In the genomic region with DNA sequence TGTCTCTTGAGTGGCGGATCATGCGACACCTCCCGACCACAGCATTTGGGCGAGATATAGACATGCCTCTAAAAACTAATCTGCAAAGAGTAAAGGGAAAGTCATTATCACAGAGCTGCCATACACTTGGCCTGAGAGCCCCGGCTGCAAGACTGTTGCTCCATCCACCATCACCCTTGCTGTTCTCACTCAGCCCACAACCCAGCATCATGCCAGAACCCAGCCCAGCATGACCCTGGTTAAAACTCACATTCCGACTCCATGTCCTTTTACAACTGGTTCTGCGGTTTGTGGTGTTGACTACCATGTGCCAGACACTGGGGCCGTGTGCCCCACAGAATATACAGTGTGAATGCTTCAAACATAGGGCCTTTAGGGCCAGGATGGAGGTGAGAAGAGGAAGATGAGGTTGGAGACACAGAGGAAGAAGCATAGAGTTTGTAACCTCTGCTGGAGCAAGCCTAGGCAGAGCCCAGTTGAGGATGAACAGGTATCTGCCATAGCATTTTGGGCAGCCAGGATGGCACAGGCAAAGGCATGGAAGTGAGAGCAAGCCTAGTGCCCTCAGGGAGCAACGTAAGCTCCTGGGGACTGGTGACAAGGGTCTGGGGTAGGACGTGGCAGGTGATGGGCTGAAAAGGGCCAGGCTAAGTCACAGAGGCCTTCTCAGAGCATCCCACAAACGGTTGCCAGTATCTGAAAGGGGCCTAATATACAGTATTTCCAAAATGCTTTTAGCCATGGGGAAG, we compare ENCODE assay signal across 21 cellular contexts. TPM values are rescaled to one million over a fixed set of nuclear protein-coding genes. Genes with fewer than 3 reads are reported as not detected.
A peak's percentile ranks its signal among the peaks of the same experiment; 100 is the strongest.
DNase-seq lines count a peak whose midpoint lies in the region; ATAC-seq, FAIRE-seq and TF ChIP-seq lines count a peak whose summit lies in the region.
"Had no signal": no experiment of that assay in that cellular context is flagged by ENCODE, and none has a peak within 500 bp of the region (broad histone marks: within the 10 kb centered on the region; RNA-seq: fewer than 3 reads in every experiment).

No MANE protein-coding gene starts in this region.

- H3K9me3 ChIP-seq in CD8-positive, alpha-beta memory T cell (ENCODE audit: low read length): no peaks in the 10 kb centered on the region
- no peaks in the 10 kb centered on the region for H3K9me3 ChIP-seq in gastrocnemius medialis
- H3K9me3 ChIP-seq: left lung, tibial nerve had no signal

- POLR2A ChIA-PET in CD8-positive, alpha-beta memory T cell (lab: Charles Lee): no interaction called here

- intact Hi-C loops in gastrocnemius medialis (cut with DNase I; ENCODE audit: low total_unique reads): no loop called here

- peaks cover 18% of the 10 kb centered on the region for H3K36me3 ChIP-seq in CD8-positive, alpha-beta memory T cell (ENCODE audit: insufficient read depth, low read length)
- H3K36me3 ChIP-seq in bronchial epithelial cell (ENCODE audit: control insufficient read depth, insufficient read depth, low read length) (peaks cover 34% of the 10 kb centered on the region), gastrocnemius medialis (peaks cover 0 to 20% of the 10 kb centered on the region in 2 donors)

- H3K4me1 Mint-ChIP-seq in activated CD8-positive, alpha-beta memory T cell treated with anti-CD3 and anti-CD28 coated beads, Interleukin-2, amount 10 ng/mL, durations not matched to agents 7 days and 5 days: peaks cover 22% of the 10 kb centered on the region
- H3K4me1 Mint-ChIP-seq in CD8-positive, alpha-beta memory T cell: peaks cover 15 to 30% (median 24%) of the 10 kb centered on the region in 3 donors
- peaks cover 31% of the 10 kb centered on the region for H3K4me1 Mint-ChIP-seq in nephron progenitor cell

- no peak for TF ChIP-seq CTCF in bronchial epithelial cell (IDR thresholded peaks at IDR 0.05; ENCODE audit: insufficient read depth, low read length, severe bottlenecking)
- TF ChIP-seq CTCF in nephron progenitor cell (IDR thresholded peaks at IDR 0.05): no peak
- TF ChIP-seq CTCF in gastrocnemius medialis (IDR thresholded peaks at IDR 0.05 in 4 of 5, conservative IDR thresholded peaks at IDR 0.05 in 1 of 5): no peak

- no peak overlapping the region for H3K27ac ChIP-seq in CD8-positive, alpha-beta memory T cell (ENCODE audit: low read depth, low read length)
- H3K27ac ChIP-seq in gastrocnemius medialis: no peak overlapping the region
- H3K27ac ChIP-seq: HL-60, left lung had no signal

- peak; percentile 47 for FAIRE-seq in bronchial epithelial cell (lab: Jason Lieb, UNC)
- FAIRE-seq: astrocyte had no signal

- TF ChIP-seq POLR2A in erythroblast (IDR thresholded peaks at IDR 0.05; ENCODE audit: low read length) (no peak), gastrocnemius medialis (IDR thresholded peaks at IDR 0.05) (no peak)

- ATAC-seq in activated CD8-positive, alpha-beta memory T cell treated with anti-CD3 and anti-CD28 coated beads, Interleukin-2, amount 10 ng/mL, durations not matched to agents 7 days and 5 days: no peak
- ATAC-seq in gastrocnemius medialis: no peak
- ATAC-seq: activated CD4-positive, CD25-positive, alpha-beta regulatory T cell treated with anti-CD3 and anti-CD28 coated beads, Interleukin-2, amount 50 U/mL, for 24 hours; left lung; SK-N-SH treated with all-trans-retinoic acid at 6 μM for 48 hours had no signal

- CTCF ChIA-PET in activated CD8-positive, alpha-beta memory T cell treated with anti-CD3 and anti-CD28 coated beads, Interleukin-2, amount 10 ng/mL, durations not matched to agents 7 days and 5 days (lab: Charles Lee): no interaction called here
- CTCF ChIA-PET in CD8-positive, alpha-beta memory T cell (lab: Charles Lee): no interaction called here

- no peaks in the 10 kb centered on the region for H3K27me3 ChIP-seq in CD8-positive, alpha-beta memory T cell (ENCODE audit: insufficient read depth, low read length, poor library complexity, severe bottlenecking)
- H3K27me3 ChIP-seq in bronchial epithelial cell (ENCODE audit: control insufficient read depth, insufficient read depth, low read length): no peaks in the 10 kb centered on the region
- H3K27me3 ChIP-seq in gastrocnemius medialis: no peaks in the 10 kb centered on the region
- H3K27me3 ChIP-seq: left lung, tibial nerve had no signal

- no peak overlapping the region for H3K4me3 Mint-ChIP-seq in activated CD8-positive, alpha-beta memory T cell treated with anti-CD3 and anti-CD28 coated beads, Interleukin-2, amount 10 ng/mL, durations not matched to agents 7 days and 5 days
- H3K4me3 Mint-ChIP-seq in CD8-positive, alpha-beta memory T cell: peak overlapping the region in 1 of 7 donors; percentile 18
- no peak overlapping the region for H3K4me3 Mint-ChIP-seq in nephron progenitor cell

- no peaks in the 10 kb centered on the region for H3K27me3 Mint-ChIP-seq in activated CD8-positive, alpha-beta memory T cell treated with anti-CD3 and anti-CD28 coated beads, Interleukin-2, amount 10 ng/mL, durations not matched to agents 7 days and 5 days
- no peaks in the 10 kb centered on the region for H3K27me3 Mint-ChIP-seq in CD8-positive, alpha-beta memory T cell
- no peaks in the 10 kb centered on the region for H3K27me3 Mint-ChIP-seq in nephron progenitor cell (ENCODE audit: low read depth, poor library complexity)

- peaks cover 12% of the 10 kb centered on the region for H3K4me1 ChIP-seq in CD8-positive, alpha-beta memory T cell (ENCODE audit: insufficient read depth, low read length)
- peaks cover 0 to 7% of the 10 kb centered on the region in 2 donors for H3K4me1 ChIP-seq in gastrocnemius medialis

- no peak overlapping the region for H3K4me3 ChIP-seq in CD8-positive, alpha-beta memory T cell (ENCODE audit: low read length)
- H3K4me3 ChIP-seq in bronchial epithelial cell (ENCODE audit: low read depth, low read length): no peak overlapping the region
- H3K4me3 ChIP-seq in gastrocnemius medialis: no peak overlapping the region
- H3K4me3 ChIP-seq: left lung, tibial nerve had no signal

- H3K9me3 Mint-ChIP-seq in activated CD8-positive, alpha-beta memory T cell treated with anti-CD3 and anti-CD28 coated beads, Interleukin-2, amount 10 ng/mL, durations not matched to agents 7 days and 5 days (ENCODE audit: low read depth): no peaks in the 10 kb centered on the region
- no peaks in the 10 kb centered on the region for H3K9me3 Mint-ChIP-seq in CD8-positive, alpha-beta memory T cell
- no peaks in the 10 kb centered on the region for H3K9me3 Mint-ChIP-seq in nephron progenitor cell

- no peak for DNase-seq in activated CD8-positive, alpha-beta memory T cell treated with anti-CD3 and anti-CD28 coated beads, Interleukin-2, amount 10 ng/mL, durations not matched to agents 7 days and 5 days
- DNase-seq in activated CD8-positive, alpha-beta memory T cell treated with anti-CD3 and anti-CD28 coated beads, Interleukin-2, amount 50 U/mL, for 4 hours: no peak
- DNase-seq in CD8-positive, alpha-beta memory T cell: no peak
- DNase-seq in bronchial epithelial cell (ENCODE audit: low read depth): no peak
- DNase-seq in nephron progenitor cell: no peak
- DNase-seq in erythroblast (lab: John Stamatoyannopoulos, UW): no peak
- no peak for DNase-seq in gastrocnemius medialis
- no peak for DNase-seq in OCI-M1 (lab: John Stamatoyannopoulos, UW)
- DNase-seq: activated naive CD4-positive, alpha-beta T cell; left lung; midbrain; NCI-H1417 treated with DMSO at 0.1 percent for 48 hours; NCI-H524; stimulated activated CD4-positive, alpha-beta T cell treated with anti-CD3 and anti-CD28 coated beads, Interleukin-2, amount 100 ng/mL, for 24 hours; stimulated activated naive CD4-positive, alpha-beta T cell treated with Interleukin-2 at 50 U/mL for 16 hours; T1000 had no signal

- in situ Hi-C loops in gastrocnemius medialis (cut with MboI; ENCODE audit: low sequenced_read_pairs in 4 of 4): no loop called here

- peaks cover 25% of the 10 kb centered on the region for H3K36me3 Mint-ChIP-seq in activated CD8-positive, alpha-beta memory T cell treated with anti-CD3 and anti-CD28 coated beads, Interleukin-2, amount 10 ng/mL, durations not matched to agents 7 days and 5 days
- peaks cover 10 to 82% (median 24%) of the 10 kb centered on the region in 3 donors for H3K36me3 Mint-ChIP-seq in CD8-positive, alpha-beta memory T cell
- peaks cover 10% of the 10 kb centered on the region for H3K36me3 Mint-ChIP-seq in nephron progenitor cell (ENCODE audit: low read depth)

- H3K27ac Mint-ChIP-seq in activated CD8-positive, alpha-beta memory T cell treated with anti-CD3 and anti-CD28 coated beads, Interleukin-2, amount 10 ng/mL, durations not matched to agents 7 days and 5 days: peak overlapping the region; percentile 44
- peak overlapping the region in 7 of 8 donors; percentile 7 to 94 (median 72) for H3K27ac Mint-ChIP-seq in CD8-positive, alpha-beta memory T cell
- peak overlapping the region; percentile 10 for H3K27ac Mint-ChIP-seq in nephron progenitor cell

RNA-seq across cellular contexts. Expression of a gene that starts 37.5 kb away (rescaled TPM):
- 10 to 100 TPM; 20.0 to 23.0 TPM for total RNA-seq in activated CD8-positive, alpha-beta memory T cell treated with anti-CD3 and anti-CD28 coated beads, Interleukin-2, amount 10 ng/mL, durations not matched to agents 7 days and 5 days
- total RNA-seq in CD8-positive, alpha-beta memory T cell: 10 to 100 TPM; 27.5 to 27.6 TPM
- 21.2 TPM for polyA plus RNA-seq in CD8-positive, alpha-beta memory T cell
- total RNA-seq in bronchial epithelial cell: 37.9 and 40.5 TPM in 2 replicates
- 10 to 100 TPM; 12.5 to 15.3 (median 13.6) TPM for total RNA-seq in gastrocnemius medialis

RNA-seq across cellular contexts. Expression of a gene that starts 53.2 kb away (rescaled TPM):
- total RNA-seq in activated CD8-positive, alpha-beta memory T cell treated with anti-CD3 and anti-CD28 coated beads, Interleukin-2, amount 10 ng/mL, durations not matched to agents 7 days and 5 days: 10 to 100 TPM; 33.8 to 35.2 TPM
- total RNA-seq in CD8-positive, alpha-beta memory T cell: 10 to 100 TPM; 38.0 to 38.3 TPM
- 41.6 TPM for polyA plus RNA-seq in CD8-positive, alpha-beta memory T cell
- total RNA-seq in bronchial epithelial cell (21.3 and 30.3 TPM in 2 replicates), gastrocnemius medialis (10 to 100 TPM; 24.2 to 56.2 (median 42.7) TPM)

Comparison
In these comparisons a context has a peak if more than half of its experiments do, and no peak if none do; other contexts are left out.
1. H3K27ac Mint-ChIP-seq: peak in every context shown above with its lines; median percentile 72 in CD8-positive, alpha-beta memory T cell; 44 in activated CD8-positive, alpha-beta memory T cell treated with anti-CD3 and anti-CD28 coated beads, Interleukin-2, amount 10 ng/mL, durations not matched to agents 7 days and 5 days; 10 in nephron progenitor cell.